8 cellular contexts compared by ENCODE assay signal in genomic region chr18:75071484-75071785, GRCh38.
DNase-seq lines count a peak whose midpoint lies in the region; ATAC-seq and TF ChIP-seq lines count a peak whose summit lies in the region.

No MANE protein-coding gene starts in this region.

- peak overlapping the region; percentile 21; the same call in 1 of the 3 replicates for H2BK15ac ChIP-seq in IMR-90 (ENCODE audit: low read depth, low read length)

- in situ Hi-C loops in IMR-90 (cut with MboI; ENCODE audit: low sequenced_read_pairs) = no loop called here

- no peaks in the 10 kb centered on the region for H3K36me3 ChIP-seq in CD4-positive, alpha-beta memory T cell (ENCODE audit: insufficient read depth, low read length)
- no peaks in the 10 kb centered on the region for H3K36me3 ChIP-seq in IMR-90 (ENCODE audit: control insufficient read depth, insufficient read depth, low read length)
- no peaks in the 10 kb centered on the region for H3K36me3 ChIP-seq in neural progenitor cell

- H2AFZ ChIP-seq in IMR-90 (replicated peaks; ENCODE audit: low read length, poor library complexity) = peak overlapping the region; percentile 84
- H2AFZ ChIP-seq in neural progenitor cell (replicated peaks) = no peak overlapping the region

- peak overlapping the region; percentile 70 for H3K4ac ChIP-seq in IMR-90 (ENCODE audit: low read depth, low read length)

- no peak for DNase-seq in CD4-positive, alpha-beta memory T cell
- no peak for DNase-seq in IMR-90
- DNase-seq in central memory CD8-positive, alpha-beta T cell (ENCODE audit: low spot score in 2 of 2) = no peak
- DNase-seq in neural progenitor cell (ENCODE audit: low spot score) = no peak
- DNase-seq in posterior vena cava (ENCODE audit: low spot score) = no peak
- no peak for DNase-seq in DMS153 (lab: John Stamatoyannopoulos, UW)
- DNase-seq in cerebellum (ENCODE audit: low spot score) = no peak

- peak overlapping the region; percentile 41 for H2AK5ac ChIP-seq in IMR-90 (ENCODE audit: low read depth, low read length)

- H3K9me1 ChIP-seq in IMR-90 (ENCODE audit: insufficient read depth, low read length) = peaks cover 16% of the 10 kb centered on the region

- WGBS in IMR-90 (ENCODE audit: extremely low coverage in 2 of 2, insufficient read length in 1 of 2), 2 experiments = 95% methylated on average over 8 of the region's 9 CpGs; no CpG with 5 or more reads in 1 of the 2 experiments

- H2AK9ac ChIP-seq in IMR-90 (replicated peaks; ENCODE audit: low read depth, low read length, poor library complexity) = peak overlapping the region; percentile 39

- H3K23ac ChIP-seq in IMR-90 (ENCODE audit: low read depth, low read length) = peak overlapping the region; percentile 20; the same call in 1 of the 2 replicates

- POLR2A ChIA-PET in CD4-positive, alpha-beta memory T cell (lab: Charles Lee; ENCODE audit: partially characterized antibody) = interaction anchor here (0.9 to 3.8 kb wide), 19 partner anchors 9 to 1650 kb away, joined by 3 to 38 read pairs (median 5); partner anchors contain the start of genes PTGR3, TSHZ1 and ZNF407
- POLR2A ChIA-PET in IMR-90 (lab: Charles Lee; ENCODE audit: unreplicated experiment) = no interaction called here

- H3K27me3 Mint-ChIP-seq in CD4-positive, alpha-beta memory T cell = no peaks in the 10 kb centered on the region
- H3K27me3 Mint-ChIP-seq in central memory CD8-positive, alpha-beta T cell = no peaks in the 10 kb centered on the region
- peaks cover 6% of the 10 kb centered on the region for H3K27me3 Mint-ChIP-seq in neural progenitor cell (ENCODE audit: insufficient read depth, low read depth)

- TF ChIP-seq CTCF in IMR-90 (conservative IDR thresholded peaks at IDR 0.05; ENCODE audit: low read depth, low read length) (no peak), neural progenitor cell (IDR thresholded peaks at IDR 0.05) (no peak)

- H3K4me3 Mint-ChIP-seq in CD4-positive, alpha-beta memory T cell = peak overlapping the region; percentile 79 to 97 (median 90)
- H3K4me3 Mint-ChIP-seq in central memory CD8-positive, alpha-beta T cell = peak overlapping the region; percentile 78
- no peak overlapping the region for H3K4me3 Mint-ChIP-seq in neural progenitor cell

- H3K4me3 ChIP-seq in CD4-positive, alpha-beta memory T cell (ENCODE audit: low read length in 2 of 2) = peak overlapping the region; percentile 51 to 58
- no peak overlapping the region for H3K4me3 ChIP-seq in IMR-90 (ENCODE audit: insufficient read depth, low read depth, low read length)
- no peak overlapping the region for H3K4me3 ChIP-seq in neural progenitor cell

- no peak overlapping the region for H4K5ac ChIP-seq in IMR-90 (ENCODE audit: low read depth, low read length)

- no peaks in the 10 kb centered on the region for H3K27me3 ChIP-seq in CD4-positive, alpha-beta memory T cell (ENCODE audit: insufficient read depth, low read length)
- no peaks in the 10 kb centered on the region for H3K27me3 ChIP-seq in IMR-90 (ENCODE audit: control insufficient read depth, insufficient read depth, low read length)
- H3K27me3 ChIP-seq in neural progenitor cell = no peaks in the 10 kb centered on the region

- peak overlapping the region; percentile 89 to 100 (median 99) for H3K27ac Mint-ChIP-seq in CD4-positive, alpha-beta memory T cell
- H3K27ac Mint-ChIP-seq in central memory CD8-positive, alpha-beta T cell (ENCODE audit: low read depth) = peak overlapping the region; percentile 98
- peak overlapping the region; percentile 86 for H3K27ac Mint-ChIP-seq in neural progenitor cell

- no peak overlapping the region for H3K4me2 ChIP-seq in IMR-90 (ENCODE audit: low read depth, low read length)
- no peak overlapping the region for H3K4me2 ChIP-seq in neural progenitor cell

- peak overlapping the region; percentile 70; the same call in 1 of the 2 replicates for H2BK120ac ChIP-seq in IMR-90 (ENCODE audit: low read depth, low read length)

- dilution Hi-C loops in IMR-90 (cut with HindIII; ENCODE audit: low sequenced_read_pairs, unreplicated experiment) = no loop called here

- H3F3A ChIP-seq in neural progenitor cell (ENCODE audit: low read depth) = no peaks in the 10 kb centered on the region

- H2BK5ac ChIP-seq in IMR-90 (ENCODE audit: low read depth, low read length, poor library complexity, severe bottlenecking) = no peak overlapping the region

- H3K14ac ChIP-seq in IMR-90 (replicated peaks; ENCODE audit: low read depth, low read length) = no peak overlapping the region

- CTCF ChIA-PET in CD4-positive, alpha-beta memory T cell (lab: Charles Lee; ENCODE audit: partially characterized antibody) = interaction anchor here (0.7 to 1.5 kb wide), 5 partner anchors 13 to 473 kb away, joined by 3 to 5 read pairs (median 4); partner anchors contain the start of gene ZNF407
- CTCF ChIA-PET in IMR-90 (lab: Yijun Ruan, JAX) = no interaction called here

- peaks cover 34% of the 10 kb centered on the region for H3K4me1 ChIP-seq in CD4-positive, alpha-beta memory T cell (ENCODE audit: insufficient read depth, low read length)
- peaks cover 8% of the 10 kb centered on the region for H3K4me1 ChIP-seq in IMR-90 (ENCODE audit: control insufficient read depth, insufficient read depth, low read length)
- no peaks in the 10 kb centered on the region for H3K4me1 ChIP-seq in neural progenitor cell

- H3K56ac ChIP-seq in IMR-90 (ENCODE audit: extremely low read depth, insufficient read depth, low read length) = no peak overlapping the region

- H3K4me1 Mint-ChIP-seq in CD4-positive, alpha-beta memory T cell = peaks cover 35 to 57% (median 41%) of the 10 kb centered on the region in 4 donors
- peaks cover 48% of the 10 kb centered on the region for H3K4me1 Mint-ChIP-seq in central memory CD8-positive, alpha-beta T cell
- H3K4me1 Mint-ChIP-seq in neural progenitor cell = peaks cover 10% of the 10 kb centered on the region

- intact Hi-C loops in CD4-positive, alpha-beta memory T cell (cut with micrococcal nuclease) = loop anchor here (1.0 to 5.0 kb wide), 8 partner anchors 77 to 924 kb away; partner anchors contain the start of genes FBXO15, TIMM21, TSHZ1 and ZNF407
- intact Hi-C loops in IMR-90 (cut with micrococcal nuclease) = no loop called here
- intact Hi-C loops in posterior vena cava (cut with DNase I) = no loop called here

- H3K36me3 Mint-ChIP-seq in CD4-positive, alpha-beta memory T cell = peaks cover 18 to 23% of the 10 kb centered on the region in 2 donors
- H3K36me3 Mint-ChIP-seq in central memory CD8-positive, alpha-beta T cell (ENCODE audit: insufficient read depth) = peaks cover 2% of the 10 kb centered on the region
- H3K36me3 Mint-ChIP-seq in neural progenitor cell = no peaks in the 10 kb centered on the region

- peak overlapping the region; percentile 74 for H2BK20ac ChIP-seq in IMR-90 (ENCODE audit: low read depth, low read length)

- no TSS peak for BruUV-seq in IMR-90 (replicated peaks; lab: Mats Ljungman, UMichigan)

- no peaks in the 10 kb centered on the region for H3K79me1 ChIP-seq in IMR-90 (ENCODE audit: low read depth in 1 of 2, low read length in 2 of 2)

- H3K18ac ChIP-seq in IMR-90 (ENCODE audit: low read depth, low read length) = no peak overlapping the region

- H3K9ac ChIP-seq in IMR-90 (ENCODE audit: low read depth, low read length) = no peak overlapping the region
- H3K9ac ChIP-seq in neural progenitor cell = no peak overlapping the region

- peak overlapping the region; percentile 74 for H3K27ac ChIP-seq in CD4-positive, alpha-beta memory T cell (ENCODE audit: low read depth, low read length)
- H3K27ac ChIP-seq in IMR-90 (ENCODE audit: insufficient read depth, low read length) = no peak overlapping the region; the same call in 1 of the 2 replicates
- H3K27ac ChIP-seq in neural progenitor cell = no peak overlapping the region

- H4K20me1 ChIP-seq in IMR-90 (ENCODE audit: insufficient read depth, low read length) (no peaks in the 10 kb centered on the region), neural progenitor cell (ENCODE audit: low read depth) (no peaks in the 10 kb centered on the region)

- 0 out of 2 replicates have a peak overlapping the region, but pooled peaks have one; percentile 4 for H4K91ac ChIP-seq in IMR-90 (ENCODE audit: insufficient read depth, low read depth, low read length)

- no peak for TF ChIP-seq RAD21 in IMR-90 (IDR thresholded peaks at IDR 0.05; ENCODE audit: low read length)

- H3K9me3 Mint-ChIP-seq in CD4-positive, alpha-beta memory T cell = peaks cover 0 to 24% (median 14%) of the 10 kb centered on the region in 8 donors
- peaks cover 9% of the 10 kb centered on the region for H3K9me3 Mint-ChIP-seq in central memory CD8-positive, alpha-beta T cell
- H3K9me3 Mint-ChIP-seq in neural progenitor cell = peaks cover 5% of the 10 kb centered on the region

- H4K8ac ChIP-seq in IMR-90 (ENCODE audit: low read depth in 2 of 2, low read length in 2 of 2) = no peak overlapping the region; a peak in 2 of 4 replicates

- H3K79me2 ChIP-seq in neural progenitor cell (ENCODE audit: low read depth) = no peaks in the 10 kb centered on the region

- TF ChIP-seq POLR2A in IMR-90 (IDR thresholded peaks at IDR 0.05; ENCODE audit: low read depth, low read length) = no peak

- H3K9me3 ChIP-seq in CD4-positive, alpha-beta memory T cell (ENCODE audit: control insufficient read depth in 1 of 2, low read length in 2 of 2) = peaks cover 0 to 2% of the 10 kb centered on the region in 2 donors
- H3K9me3 ChIP-seq in IMR-90 (ENCODE audit: control insufficient read depth, insufficient read depth, low read length) = no peaks in the 10 kb centered on the region; the same call in 1 of the 2 replicates
- no peaks in the 10 kb centered on the region for H3K9me3 ChIP-seq in neural progenitor cell (ENCODE audit: low read depth)

- ATAC-seq in IMR-90 (ENCODE audit: low read depth) = no peak
- no peak for ATAC-seq in central memory CD8-positive, alpha-beta T cell (replicated peaks; ENCODE audit: extremely low read depth, poor library complexity, severe bottlenecking)
- ATAC-seq in GM19452 (IDR thresholded peaks at IDR 0.05; ENCODE audit: unreplicated experiment) = no peak

TF ChIP-seq in IMR-90, 13 proteins besides CTCF, POLR2A, EP300 and RAD21 (continues in another document):
- TF ChIP-seq RFX5 (IDR thresholded peaks at IDR 0.05; ENCODE audit: low read depth, low read length) (no peak), CHD1 (IDR thresholded peaks at IDR 0.05; ENCODE audit: low read depth, low read length) (no peak), MAZ (IDR thresholded peaks at IDR 0.05; ENCODE audit: borderline replicate concordance, low read depth, low read length) (no peak), NFE2L2 (IDR thresholded peaks at IDR 0.05; ENCODE audit: low read depth, low read length) (no peak), RCOR1 (IDR thresholded peaks at IDR 0.05; ENCODE audit: insufficient replicate concordance, low read length) (no peak)
- TF ChIP-seq, protein P1, sequence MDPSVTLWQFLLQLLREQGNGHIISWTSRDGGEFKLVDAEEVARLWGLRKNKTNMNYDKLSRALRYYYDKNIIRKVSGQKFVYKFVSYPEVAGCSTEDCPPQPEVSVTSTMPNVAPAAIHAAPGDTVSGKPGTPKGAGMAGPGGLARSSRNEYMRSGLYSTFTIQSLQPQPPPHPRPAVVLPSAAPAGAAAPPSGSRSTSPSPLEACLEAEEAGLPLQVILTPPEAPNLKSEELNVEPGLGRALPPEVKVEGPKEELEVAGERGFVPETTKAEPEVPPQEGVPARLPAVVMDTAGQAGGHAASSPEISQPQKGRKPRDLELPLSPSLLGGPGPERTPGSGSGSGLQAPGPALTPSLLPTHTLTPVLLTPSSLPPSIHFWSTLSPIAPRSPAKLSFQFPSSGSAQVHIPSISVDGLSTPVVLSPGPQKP (IDR thresholded peaks at IDR 0.05; ENCODE audit: borderline replicate concordance, low read depth, low read length) = no peak

Comparison
In these comparisons a context has a peak if more than half of its experiments do, and no peak if none do; other contexts are left out.
1. H3K4me3 ChIP-seq: peak in CD4-positive, alpha-beta memory T cell (2 of 2); none in IMR-90 (single experiment) and neural progenitor cell (single experiment).
2. Peak in every context shown above with its lines, with median percentiles within 50 percentile points of each other: H3K27ac Mint-ChIP-seq.